In the genomic region with DNA sequence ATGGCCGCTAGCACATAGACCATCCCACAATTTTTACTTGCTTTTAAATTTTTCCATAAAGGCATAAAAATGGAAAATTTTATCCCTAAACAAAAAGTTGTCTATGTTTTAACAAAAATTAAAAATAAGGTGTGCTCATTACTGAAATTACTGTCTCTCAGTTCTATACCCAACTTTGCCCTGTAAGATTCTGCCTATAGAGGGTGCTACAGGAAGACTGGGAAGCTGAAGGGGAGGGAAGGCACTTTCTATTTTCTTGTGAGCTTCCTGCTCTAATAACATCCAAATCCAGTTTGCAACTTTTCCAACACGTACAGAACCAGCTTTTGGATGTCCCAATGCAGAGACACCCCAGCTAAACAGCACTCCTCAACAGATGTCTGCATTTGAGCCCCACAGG, we compare ENCODE assay signal across 14 cellular contexts.
DNase-seq lines count a peak whose midpoint lies in the region; ATAC-seq and TF ChIP-seq lines count a peak whose summit lies in the region.
"Had no signal": no experiment of that assay in that cellular context is flagged by ENCODE, and none has a peak within 500 bp of the region (broad histone marks: within the 10 kb centered on the region; RNA-seq: fewer than 3 reads in every experiment).

No MANE protein-coding gene starts in this region.

- dilution Hi-C loops in mammary epithelial cell (cut with HindIII; ENCODE audit: low sequenced_read_pairs) = no loop called here

- H3K9ac ChIP-seq in Karpas-422 (ENCODE audit: low read length) (no peak overlapping the region), mammary epithelial cell (ENCODE audit: insufficient read depth, low read length) (no peak overlapping the region)

- no peaks in the 10 kb centered on the region for H3K79me2 ChIP-seq in Karpas-422 (ENCODE audit: low read length)
- no peaks in the 10 kb centered on the region for H3K79me2 ChIP-seq in mammary epithelial cell (ENCODE audit: insufficient read depth, low read length)

- no peak for ATAC-seq in omental fat pad (ENCODE audit: low FRiP score)
- ATAC-seq: effector memory CD8-positive, alpha-beta T cell had no signal

- intact Hi-C loops in mammary epithelial cell (cut with micrococcal nuclease) = no loop called here

- in situ Hi-C loops in mammary epithelial cell (cut with MboI; ENCODE audit: low sequenced_read_pairs in 2 of 2) = no loop called here

- H3K27me3 ChIP-seq in Karpas-422 (ENCODE audit: low read length) (no peaks in the 10 kb centered on the region), mammary epithelial cell (ENCODE audit: insufficient read depth, low read length) (no peaks in the 10 kb centered on the region)

- H3K27ac ChIP-seq in Karpas-422 (ENCODE audit: low read length) (no peak overlapping the region), mammary epithelial cell (ENCODE audit: insufficient read depth, low read depth, low read length) (no peak overlapping the region)
- H3K27ac ChIP-seq: thoracic aorta had no signal

- no peaks in the 10 kb centered on the region for H3K9me3 Mint-ChIP-seq in neural crest cell
- H3K9me3 Mint-ChIP-seq in activated T-cell treated with anti-CD3 and anti-CD28 coated beads, Interleukin-2, amount 50 U/mL, for 24 hours = no peaks in the 10 kb centered on the region
- H3K9me3 Mint-ChIP-seq: nephron had no signal

- BruUV-seq in mammary epithelial cell (replicated peaks; lab: Mats Ljungman, UMichigan) = no TSS peak

- no peak overlapping the region for H3K4me3 ChIP-seq in Karpas-422 (ENCODE audit: low read length)
- H3K4me3 ChIP-seq in mammary epithelial cell (replicated peaks in 1 of 3; ENCODE audit: insufficient read depth in 1 of 3, low read depth in 2 of 3, low read length in 3 of 3) = no peak overlapping the region
- H3K4me3 ChIP-seq: HAP-1, thoracic aorta had no signal

- 50% methylated on average over 2 of the region's 2 CpGs for WGBS in mammary epithelial cell (ENCODE audit: low coverage, missing lambda C conversion rate)

- no peaks in the 10 kb centered on the region for H4K20me1 ChIP-seq in Karpas-422 (ENCODE audit: insufficient read depth, low read depth, low read length)
- H4K20me1 ChIP-seq in mammary epithelial cell (ENCODE audit: insufficient read depth, low read length) = no peaks in the 10 kb centered on the region

- H3K9me2 ChIP-seq in Karpas-422 (replicated peaks; ENCODE audit: insufficient read depth, low read length) = no peaks in the 10 kb centered on the region

- no peak overlapping the region for H3K4me3 Mint-ChIP-seq in neural crest cell
- no peak overlapping the region for H3K4me3 Mint-ChIP-seq in activated T-cell treated with anti-CD3 and anti-CD28 coated beads, Interleukin-2, amount 50 U/mL, for 24 hours
- H3K4me3 Mint-ChIP-seq: effector memory CD8-positive, alpha-beta T cell; nephron had no signal

- no peaks in the 10 kb centered on the region for H3K36me3 ChIP-seq in Karpas-422 (ENCODE audit: insufficient read depth, low read length)
- no peaks in the 10 kb centered on the region for H3K36me3 ChIP-seq in mammary epithelial cell (ENCODE audit: insufficient read depth, low read length)
- H3K36me3 ChIP-seq: HAP-1, thoracic aorta had no signal

- CTCF ChIA-PET in mammary epithelial cell (lab: Charles Lee; ENCODE audit: low non-redundant PET) = interaction anchor here (0.5 to 0.6 kb wide), 3 partner anchors 124 to 663 kb away, joined by 3 to 10 read pairs (median 6); no protein-coding TSS in a partner anchor

- no peaks in the 10 kb centered on the region for H3K4me1 ChIP-seq in Karpas-422 (ENCODE audit: low read length)
- no peaks in the 10 kb centered on the region for H3K4me1 ChIP-seq in mammary epithelial cell (ENCODE audit: insufficient read depth, low read length)
- H3K4me1 ChIP-seq: HAP-1 had no signal

- H3K27me3 Mint-ChIP-seq in neural crest cell (ENCODE audit: low read depth) = no peaks in the 10 kb centered on the region
- no peaks in the 10 kb centered on the region for H3K27me3 Mint-ChIP-seq in activated T-cell treated with anti-CD3 and anti-CD28 coated beads, Interleukin-2, amount 50 U/mL, for 24 hours
- H3K27me3 Mint-ChIP-seq: effector memory CD8-positive, alpha-beta T cell had no signal

- H2AFZ ChIP-seq in Karpas-422 (ENCODE audit: low read length) (no peak overlapping the region), mammary epithelial cell (ENCODE audit: low read depth, low read length) (no peak overlapping the region)

- H3K9me3 ChIP-seq in Karpas-422 (ENCODE audit: low read length) (no peaks in the 10 kb centered on the region), mammary epithelial cell (replicated peaks; ENCODE audit: insufficient read depth, low read length) (no peaks in the 10 kb centered on the region)
- H3K9me3 ChIP-seq: HAP-1, thoracic aorta had no signal

- TF ChIP-seq CTCF in mammary epithelial cell (conservative IDR thresholded peaks at IDR 0.05 in 1 of 2, IDR thresholded peaks at IDR 0.05 in 1 of 2; ENCODE audit: extremely low read depth in 1 of 2, insufficient read depth in 1 of 2, low read depth in 1 of 2, low read length in 2 of 2) (peak; percentile 23 to 56), neural crest cell (conservative IDR thresholded peaks at IDR 0.05) (peak; percentile 45), omental fat pad (IDR thresholded peaks at IDR 0.05) (no peak)

- peak; percentile 1 for DNase-seq in ELR (ENCODE audit: low read depth)
- peak; percentile 57 for DNase-seq in Karpas-422
- DNase-seq in mammary epithelial cell = no peak
- DNase-seq in neural crest cell (ENCODE audit: low read depth, low spot score) = no peak
- DNase-seq in activated T-cell treated with anti-CD3 and anti-CD28 coated beads, Interleukin-2, amount 50 U/mL, for 24 hours = no peak
- DNase-seq in omental fat pad (ENCODE audit: low spot score) = no peak
- no peak for DNase-seq in NCI-H345 treated with DMSO at 0.1 percent for 48 hours (lab: John Stamatoyannopoulos, UW; ENCODE audit: unreplicated experiment)
- DNase-seq: activated CD8-positive, alpha-beta memory T cell treated with anti-CD3 and anti-CD28 coated beads for 24 hours; activated naive CD4-positive, alpha-beta T cell; effector memory CD8-positive, alpha-beta T cell; NCI-H2171 treated with DMSO at 0.1 percent for 48 hours had no signal

- H3K4me2 ChIP-seq in Karpas-422 (ENCODE audit: low read depth, low read length, poor library complexity, severe bottlenecking) = no peak overlapping the region
- H3K4me2 ChIP-seq in mammary epithelial cell (ENCODE audit: insufficient read depth, low read depth, low read length) = no peak overlapping the region

- no peaks in the 10 kb centered on the region for H3K4me1 Mint-ChIP-seq in neural crest cell
- no peaks in the 10 kb centered on the region for H3K4me1 Mint-ChIP-seq in activated T-cell treated with anti-CD3 and anti-CD28 coated beads, Interleukin-2, amount 50 U/mL, for 24 hours (ENCODE audit: low read depth)
- H3K4me1 Mint-ChIP-seq: nephron had no signal

- H3K36me3 Mint-ChIP-seq in neural crest cell (ENCODE audit: low read depth) = no peaks in the 10 kb centered on the region
- H3K36me3 Mint-ChIP-seq in activated T-cell treated with anti-CD3 and anti-CD28 coated beads, Interleukin-2, amount 50 U/mL, for 24 hours (ENCODE audit: low read depth) = no peaks in the 10 kb centered on the region

- H3K27ac Mint-ChIP-seq in neural crest cell (ENCODE audit: unreplicated experiment) = no peak overlapping the region
- H3K27ac Mint-ChIP-seq in activated T-cell treated with anti-CD3 and anti-CD28 coated beads, Interleukin-2, amount 50 U/mL, for 24 hours = no peak overlapping the region
- H3K27ac Mint-ChIP-seq: effector memory CD8-positive, alpha-beta T cell; nephron had no signal

Comparison
In these comparisons a context has a peak if more than half of its experiments do, and no peak if none do; other contexts are left out.
1. DNase-seq: peak in ELR (single experiment) and Karpas-422 (single experiment); none in mammary epithelial cell (single experiment), neural crest cell (single experiment), activated T-cell treated with anti-CD3 and anti-CD28 coated beads, Interleukin-2, amount 50 U/mL, for 24 hours (single experiment), omental fat pad (single experiment) and NCI-H345 treated with DMSO at 0.1 percent for 48 hours (single experiment).
2. CTCF ChIP-seq: peak in mammary epithelial cell (2 of 2) and neural crest cell (single experiment); none in omental fat pad (0 of 3).